Comparison of ENCODE assay signal across 14 cellular contexts in the genomic region with DNA sequence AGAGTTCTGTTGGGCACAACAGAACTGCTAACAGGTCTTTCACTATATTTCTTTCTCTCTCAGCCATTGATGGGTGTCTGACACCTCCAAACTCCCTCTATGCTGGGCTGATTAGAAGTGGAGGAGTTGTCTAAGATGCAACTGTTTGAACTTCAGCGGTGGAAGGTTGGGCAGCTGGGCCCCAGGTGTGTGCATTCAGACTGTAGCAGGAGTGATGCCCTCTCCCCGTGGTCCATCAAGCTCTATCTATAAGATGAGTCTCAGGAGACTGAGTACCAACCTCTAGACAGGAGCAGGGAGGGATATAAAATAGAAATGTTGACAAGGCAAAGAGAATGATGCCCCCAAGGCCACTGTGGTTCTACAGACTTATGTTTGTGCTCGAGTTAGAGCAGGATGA. TPM values are rescaled to one million over a fixed set of nuclear protein-coding genes. Genes with fewer than 3 reads are reported as not detected.
DNase-seq lines count a peak whose midpoint lies in the region; ATAC-seq, FAIRE-seq and TF ChIP-seq lines count a peak whose summit lies in the region.
"Had no signal": no experiment of that assay in that cellular context is flagged by ENCODE, and none has a peak within 500 bp of the region (broad histone marks: within the 10 kb centered on the region; RNA-seq: fewer than 3 reads in every experiment).

No MANE protein-coding gene starts in this region.

- no peaks in the 10 kb centered on the region for H3K36me3 ChIP-seq in lower lobe of right lung
- no peaks in the 10 kb centered on the region for H3K36me3 ChIP-seq in aorta (ENCODE audit: control insufficient read depth in 1 of 2, insufficient read depth in 2 of 2, low read length in 1 of 2)

- 83 to 85% methylated on average over 3 of the region's 3 CpGs for WGBS in aorta, 2 donors

- peaks cover 10% of the 10 kb centered on the region for H3K9me3 Mint-ChIP-seq in stimulated activated naive CD8-positive, alpha-beta T cell treated with anti-CD3 and anti-CD28 coated beads, Interleukin-15, Interleukin-2, amounts not matched to agents 100 ng/mL and 50 ng/mL, for 24 hours
- H3K9me3 Mint-ChIP-seq in activated CD8-positive, alpha-beta T cell treated with anti-CD3 and anti-CD28 coated beads for 36 hours, result peaks cover 9% of the 10 kb centered on the region

- H3K4me1 Mint-ChIP-seq in stimulated activated naive CD8-positive, alpha-beta T cell treated with anti-CD3 and anti-CD28 coated beads, Interleukin-15, Interleukin-2, amounts not matched to agents 100 ng/mL and 50 ng/mL, for 24 hours (ENCODE audit: low read depth), result peaks cover 92% of the 10 kb centered on the region
- peaks cover 86% of the 10 kb centered on the region for H3K4me1 Mint-ChIP-seq in activated CD8-positive, alpha-beta T cell treated with anti-CD3 and anti-CD28 coated beads for 36 hours (ENCODE audit: low read depth)

- H3K27ac ChIP-seq in lower lobe of right lung, result peak overlapping the region; percentile 2
- no peak overlapping the region for H3K27ac ChIP-seq in aorta (ENCODE audit: low read depth in 1 of 2, low read length in 2 of 2)

- FAIRE-seq in HTR-8/SVneo (lab: Jason Lieb, UNC), result no peak

- no peaks in the 10 kb centered on the region for H3K9me3 ChIP-seq in lower lobe of right lung
- H3K9me3 ChIP-seq in aorta (ENCODE audit: control insufficient read depth, low read length), result peaks cover 5% of the 10 kb centered on the region

- CTCF ChIA-PET in activated CD8-positive, alpha-beta T cell treated with anti-CD3 and anti-CD28 coated beads for 36 hours (lab: Charles Lee), result interaction anchor here (0.8 to 10.7 kb wide), 21 partner anchors 10 to 251 kb away, joined by 3 to 120 read pairs (median 5); a partner anchor contains a TSS

- TF ChIP-seq CTCF in activated CD8-positive, alpha-beta T cell treated with anti-CD3 and anti-CD28 coated beads for 36 hours (IDR thresholded peaks at IDR 0.05), result no peak
- no peak for TF ChIP-seq CTCF in lower lobe of right lung (IDR thresholded peaks at IDR 0.05)

- no peak for DNase-seq in stimulated activated naive CD8-positive, alpha-beta T cell treated with anti-CD3 and anti-CD28 coated beads, Interleukin-15, Interleukin-2, amounts not matched to agents 100 U/mL and 50 U/mL, for 24 hours
- DNase-seq in activated CD8-positive, alpha-beta T cell treated with anti-CD3 and anti-CD28 coated beads for 36 hours, result no peak
- DNase-seq in lower lobe of right lung (no peak), HTR-8/SVneo (ENCODE audit: insufficient read length, low spot score) (no peak), NCI-H69 (lab: John Stamatoyannopoulos, UW) (no peak), aorta (no peak)
- DNase-seq: cortex of kidney; DMS53; mammary epithelial cell; stimulated activated CD8-positive, alpha-beta memory T cell treated with anti-CD3 and anti-CD28 coated beads, Interleukin-4, amount 100 ng/mL, for 48 hours had no signal

- H3K4me1 ChIP-seq in lower lobe of right lung, result peaks cover 32% of the 10 kb centered on the region
- H3K4me1 ChIP-seq in aorta (ENCODE audit: control insufficient read depth in 1 of 2, insufficient read depth in 2 of 2, low read length in 2 of 2), result no peaks in the 10 kb centered on the region

- H3K27me3 Mint-ChIP-seq in stimulated activated naive CD8-positive, alpha-beta T cell treated with anti-CD3 and anti-CD28 coated beads, Interleukin-15, Interleukin-2, amounts not matched to agents 100 ng/mL and 50 ng/mL, for 24 hours, result no peaks in the 10 kb centered on the region
- H3K27me3 Mint-ChIP-seq in activated CD8-positive, alpha-beta T cell treated with anti-CD3 and anti-CD28 coated beads for 36 hours, result no peaks in the 10 kb centered on the region

- POLR2A ChIA-PET in activated CD8-positive, alpha-beta T cell treated with anti-CD3 and anti-CD28 coated beads for 36 hours (lab: Charles Lee), result interaction anchor here (1.1 to 18.4 kb wide), 17 partner anchors 10 to 251 kb away, joined by 3 to 326 read pairs (median 8); a partner anchor contains a TSS

- ATAC-seq in stimulated activated naive CD8-positive, alpha-beta T cell treated with anti-CD3 and anti-CD28 coated beads, Interleukin-15, Interleukin-2, amounts not matched to agents 100 U/mL and 50 U/mL, for 24 hours, result no peak
- no peak for ATAC-seq in activated CD8-positive, alpha-beta T cell treated with anti-CD3 and anti-CD28 coated beads for 36 hours
- ATAC-seq in lower lobe of right lung (no peak), aorta (ENCODE audit: low FRiP score) (no peak), HG03432 (IDR thresholded peaks at IDR 0.05; ENCODE audit: unreplicated experiment) (no peak)

- H3K4me3 ChIP-seq in lower lobe of right lung (no peak overlapping the region), aorta (ENCODE audit: low read length in 2 of 2) (no peak overlapping the region)

- H3K27me3 ChIP-seq in lower lobe of right lung (ENCODE audit: low read depth) (no peaks in the 10 kb centered on the region), aorta (ENCODE audit: control insufficient read depth in 1 of 2, insufficient read depth in 2 of 2, low read length in 1 of 2) (peaks cover 0 to 2% of the 10 kb centered on the region in 2 donors)

- H3K36me3 Mint-ChIP-seq in stimulated activated naive CD8-positive, alpha-beta T cell treated with anti-CD3 and anti-CD28 coated beads, Interleukin-15, Interleukin-2, amounts not matched to agents 100 ng/mL and 50 ng/mL, for 24 hours (ENCODE audit: low read depth), result peaks cover 12% of the 10 kb centered on the region
- H3K36me3 Mint-ChIP-seq in activated CD8-positive, alpha-beta T cell treated with anti-CD3 and anti-CD28 coated beads for 36 hours (ENCODE audit: low read depth), result peaks cover 18% of the 10 kb centered on the region

- peak overlapping the region; percentile 80 for H3K4me3 Mint-ChIP-seq in stimulated activated naive CD8-positive, alpha-beta T cell treated with anti-CD3 and anti-CD28 coated beads, Interleukin-15, Interleukin-2, amounts not matched to agents 100 ng/mL and 50 ng/mL, for 24 hours
- H3K4me3 Mint-ChIP-seq in activated CD8-positive, alpha-beta T cell treated with anti-CD3 and anti-CD28 coated beads for 36 hours, result peak overlapping the region; percentile 69

- peak overlapping the region; percentile 94 for H3K27ac Mint-ChIP-seq in stimulated activated naive CD8-positive, alpha-beta T cell treated with anti-CD3 and anti-CD28 coated beads, Interleukin-15, Interleukin-2, amounts not matched to agents 100 ng/mL and 50 ng/mL, for 24 hours
- H3K27ac Mint-ChIP-seq in activated CD8-positive, alpha-beta T cell treated with anti-CD3 and anti-CD28 coated beads for 36 hours, result peak overlapping the region; percentile 83

- intact Hi-C loops in activated CD8-positive, alpha-beta T cell treated with anti-CD3 and anti-CD28 coated beads for 36 hours (cut with micrococcal nuclease), result loop anchor here (2.0 to 5.0 kb wide), 3 partner anchors 52 to 250 kb away; a partner anchor contains a TSS
- intact Hi-C loops in lower lobe of right lung (cut with DNase I) (loop anchor here (10.0 kb wide), 1 partner anchor 152 kb away; no protein-coding TSS in a partner anchor), aorta (cut with DNase I) (loop anchor here (5.0 to 10.0 kb wide), 2 partner anchors 152 to 155 kb away; no protein-coding TSS in a partner anchor)

RNA-seq across cellular contexts. Expression of a gene that starts 28.1 kb away (rescaled TPM):
- total RNA-seq in activated CD8-positive, alpha-beta T cell treated with anti-CD3 and anti-CD28 coated beads for 36 hours, result under 1 TPM; 0.11 to 0.38 TPM
- not detected for total RNA-seq in lower lobe of right lung
- total RNA-seq in aorta, result not detected
- not detected for polyA plus RNA-seq in aorta
- total RNA-seq: fibroblast of lung; T-helper 1 cell treated with Interleukin-12 subunit alpha and Interleukin-12 subunit beta and Interleukin-4 antibody, amounts not matched to agents 30 ng/mL and 1 ng/mL, for 36 hours had no signal
- polyA plus RNA-seq: fibroblast of lung had no signal
